ENCODE assay signal across 14 cellular contexts in genomic region chr11:78555592-78555991, GRCh38. TPM values are rescaled to one million over a fixed set of nuclear protein-coding genes. Genes with fewer than 3 reads are reported as not detected.
DNase-seq lines count a peak whose midpoint lies in the region; ATAC-seq and TF ChIP-seq lines count a peak whose summit lies in the region.
"Had no signal": no experiment of that assay in that cellular context is flagged by ENCODE, and none has a peak within 500 bp of the region (broad histone marks: within the 10 kb centered on the region; RNA-seq: fewer than 3 reads in every experiment).

No MANE protein-coding gene starts in this region.

- no peak for TF ChIP-seq CTCF in mucosa of descending colon (IDR thresholded peaks at IDR 0.05)
- TF ChIP-seq CTCF in gastrocnemius medialis (IDR thresholded peaks at IDR 0.05 in 4 of 5, conservative IDR thresholded peaks at IDR 0.05 in 1 of 5) = no peak

- H3K4me1 ChIP-seq in mucosa of descending colon (ENCODE audit: low read depth) = peaks cover 7% of the 10 kb centered on the region
- H3K4me1 ChIP-seq in gastrocnemius medialis = peaks cover 2 to 6% of the 10 kb centered on the region in 2 donors
- H3K4me1 ChIP-seq: BE2C had no signal

- H3K4me3 ChIP-seq in mucosa of descending colon (no peak overlapping the region), gastrocnemius medialis (no peak overlapping the region)
- H3K4me3 ChIP-seq: GM23338 had no signal

- no peak for DNase-seq in activated T-cell treated with anti-CD3 and anti-CD28 coated beads, Interleukin-2, amount 50 U/mL, for 72 hours
- DNase-seq in activated T-cell treated with anti-CD3 and anti-CD28 coated beads, Interleukin-2, amount 50 U/mL, for 48 hours = no peak
- DNase-seq in T-helper 17 cell (no peak), mucosa of descending colon (no peak), gastrocnemius medialis (no peak)
- no peak for DNase-seq in activated T-helper 2 cell treated with anti-CD3 and anti-CD28 coated beads, Interferon-gamma antibody, Interleukin-2, Interleukin-4, amounts not matched to agents 10 μg/mL and 5 μg/mL and 100 μg/mL, durations not matched to agents 14 hours and 24 hours and 36 hours (ENCODE audit: low spot score)
- no peak for DNase-seq in stimulated activated naive B cell treated with anti-CD40 and anti-IgM and Interleukin-4, amounts not matched to agents 10 μg/mL and 1 μg/mL and 100 μg/mL, for 72 hours
- DNase-seq: ACHN; BE2C; C1 segment of cervical spinal cord; Caco-2; CD4-positive, alpha-beta T cell; HCEC 1CT had no signal

- H3K27me3 Mint-ChIP-seq in activated T-cell treated with anti-CD3 and anti-CD28 coated beads, Interleukin-2, amount 50 U/mL, for 72 hours (ENCODE audit: low read depth) = no peaks in the 10 kb centered on the region
- no peaks in the 10 kb centered on the region for H3K27me3 Mint-ChIP-seq in T-helper 17 cell
- H3K27me3 Mint-ChIP-seq in activated T-helper 2 cell treated with anti-CD3 and anti-CD28 coated beads, Interferon-gamma antibody, Interleukin-2, Interleukin-4, amounts not matched to agents 10 μg/mL and 5 μg/mL and 100 μg/mL, durations not matched to agents 14 hours and 24 hours and 36 hours (ENCODE audit: low read depth) = no peaks in the 10 kb centered on the region
- H3K27me3 Mint-ChIP-seq in stimulated activated naive B cell treated with anti-CD40 and anti-IgM and Interleukin-4, amounts not matched to agents 10 μg/mL and 1 μg/mL and 100 μg/mL, for 72 hours = no peaks in the 10 kb centered on the region
- H3K27me3 Mint-ChIP-seq: CD4-positive, alpha-beta T cell had no signal

- H3K9me3 ChIP-seq in T-helper 17 cell (ENCODE audit: control insufficient read depth, low read length, poor library complexity, severe bottlenecking) = no peaks in the 10 kb centered on the region
- H3K9me3 ChIP-seq in mucosa of descending colon = no peaks in the 10 kb centered on the region
- H3K9me3 ChIP-seq in gastrocnemius medialis = no peaks in the 10 kb centered on the region
- H3K9me3 ChIP-seq: BE2C, Caco-2 had no signal

- no peak for ATAC-seq in activated T-cell treated with anti-CD3 and anti-CD28 coated beads, Interleukin-2, amount 50 U/mL, for 72 hours (replicated peaks in 1 of 2)
- ATAC-seq in T-helper 17 cell (no peak), mucosa of descending colon (no peak), gastrocnemius medialis (no peak)
- no peak for ATAC-seq in stimulated activated naive B cell treated with anti-CD40 and anti-IgM and Interleukin-4, amounts not matched to agents 10 μg/mL and 1 μg/mL and 100 μg/mL, for 72 hours (replicated peaks)
- ATAC-seq: GM23338 had no signal

- H3K36me3 ChIP-seq in mucosa of descending colon (ENCODE audit: low read depth) (no peaks in the 10 kb centered on the region), gastrocnemius medialis (peaks cover 0 to 5% of the 10 kb centered on the region in 2 donors)

- peaks cover 31% of the 10 kb centered on the region for H3K4me1 Mint-ChIP-seq in activated T-cell treated with anti-CD3 and anti-CD28 coated beads, Interleukin-2, amount 50 U/mL, for 72 hours (ENCODE audit: low read depth)
- H3K4me1 Mint-ChIP-seq in T-helper 17 cell = peaks cover 20% of the 10 kb centered on the region
- peaks cover 35% of the 10 kb centered on the region for H3K4me1 Mint-ChIP-seq in activated T-helper 2 cell treated with anti-CD3 and anti-CD28 coated beads, Interferon-gamma antibody, Interleukin-2, Interleukin-4, amounts not matched to agents 10 μg/mL and 5 μg/mL and 100 μg/mL, durations not matched to agents 14 hours and 24 hours and 36 hours (ENCODE audit: low read depth)
- peaks cover 12 to 24% of the 10 kb centered on the region in 2 donors for H3K4me1 Mint-ChIP-seq in stimulated activated naive B cell treated with anti-CD40 and anti-IgM and Interleukin-4, amounts not matched to agents 10 μg/mL and 1 μg/mL and 100 μg/mL, for 72 hours

- peaks cover 10 to 31% of the 10 kb centered on the region in 2 donors for H3K36me3 Mint-ChIP-seq in activated T-cell treated with anti-CD3 and anti-CD28 coated beads, Interleukin-2, amount 50 U/mL, for 72 hours (ENCODE audit: insufficient read depth in 2 of 2)
- peaks cover 11% of the 10 kb centered on the region for H3K36me3 Mint-ChIP-seq in T-helper 17 cell (ENCODE audit: low read depth)
- H3K36me3 Mint-ChIP-seq in activated T-helper 2 cell treated with anti-CD3 and anti-CD28 coated beads, Interferon-gamma antibody, Interleukin-2, Interleukin-4, amounts not matched to agents 10 μg/mL and 5 μg/mL and 100 μg/mL, durations not matched to agents 14 hours and 24 hours and 36 hours (ENCODE audit: low read depth) = peaks cover 75% of the 10 kb centered on the region
- peaks cover 41 to 66% of the 10 kb centered on the region in 2 donors for H3K36me3 Mint-ChIP-seq in stimulated activated naive B cell treated with anti-CD40 and anti-IgM and Interleukin-4, amounts not matched to agents 10 μg/mL and 1 μg/mL and 100 μg/mL, for 72 hours

- in situ Hi-C loops in gastrocnemius medialis (cut with MboI; ENCODE audit: low sequenced_read_pairs in 4 of 4) = loop anchor here in 3 of 4 donors (25.0 kb wide), 2 partner anchors 343 to 418 kb away; partner anchors contain the start of gene ALG8 (in 3 of the 3)

- H3K9me3 Mint-ChIP-seq in activated T-cell treated with anti-CD3 and anti-CD28 coated beads, Interleukin-2, amount 50 U/mL, for 72 hours = peaks cover 0 to 4% of the 10 kb centered on the region in 2 donors
- peaks cover 16% of the 10 kb centered on the region for H3K9me3 Mint-ChIP-seq in activated T-helper 2 cell treated with anti-CD3 and anti-CD28 coated beads, Interferon-gamma antibody, Interleukin-2, Interleukin-4, amounts not matched to agents 10 μg/mL and 5 μg/mL and 100 μg/mL, durations not matched to agents 14 hours and 24 hours and 36 hours
- no peaks in the 10 kb centered on the region for H3K9me3 Mint-ChIP-seq in stimulated activated naive B cell treated with anti-CD40 and anti-IgM and Interleukin-4, amounts not matched to agents 10 μg/mL and 1 μg/mL and 100 μg/mL, for 72 hours
- H3K9me3 Mint-ChIP-seq: CD4-positive, alpha-beta T cell; GM23338 had no signal

- no peak for TF ChIP-seq POLR2A in gastrocnemius medialis (IDR thresholded peaks at IDR 0.05)

- no peak overlapping the region for H3K27ac ChIP-seq in gastrocnemius medialis

- peak overlapping the region in 1 of 2 donors; percentile 53 for H3K4me3 Mint-ChIP-seq in activated T-cell treated with anti-CD3 and anti-CD28 coated beads, Interleukin-2, amount 50 U/mL, for 72 hours
- H3K4me3 Mint-ChIP-seq in T-helper 17 cell = no peak overlapping the region
- H3K4me3 Mint-ChIP-seq in activated T-helper 2 cell treated with anti-CD3 and anti-CD28 coated beads, Interferon-gamma antibody, Interleukin-2, Interleukin-4, amounts not matched to agents 10 μg/mL and 5 μg/mL and 100 μg/mL, durations not matched to agents 14 hours and 24 hours and 36 hours (ENCODE audit: low read depth) = no peak overlapping the region
- no peak overlapping the region for H3K4me3 Mint-ChIP-seq in stimulated activated naive B cell treated with anti-CD40 and anti-IgM and Interleukin-4, amounts not matched to agents 10 μg/mL and 1 μg/mL and 100 μg/mL, for 72 hours
- H3K4me3 Mint-ChIP-seq: CD4-positive, alpha-beta T cell; GM23338 had no signal

- no peaks in the 10 kb centered on the region for H3K27me3 ChIP-seq in gastrocnemius medialis
- H3K27me3 ChIP-seq: BE2C had no signal

- intact Hi-C loops in activated T-helper 2 cell treated with anti-CD3 and anti-CD28 coated beads, Interferon-gamma antibody, Interleukin-2, Interleukin-4, amounts not matched to agents 10 μg/mL and 5 μg/mL and 100 μg/mL, durations not matched to agents 14 hours and 24 hours and 36 hours (cut with micrococcal nuclease) = no loop called here
- intact Hi-C loops in mucosa of descending colon (cut with DNase I, micrococcal nuclease) = no loop called here
- intact Hi-C loops in gastrocnemius medialis (cut with DNase I; ENCODE audit: low total_unique reads) = no loop called here

- peak overlapping the region; percentile 13 for H3K27ac Mint-ChIP-seq in activated T-cell treated with anti-CD3 and anti-CD28 coated beads, Interleukin-2, amount 50 U/mL, for 72 hours
- peak overlapping the region; percentile 10 for H3K27ac Mint-ChIP-seq in T-helper 17 cell
- H3K27ac Mint-ChIP-seq in activated T-helper 2 cell treated with anti-CD3 and anti-CD28 coated beads, Interferon-gamma antibody, Interleukin-2, Interleukin-4, amounts not matched to agents 10 μg/mL and 5 μg/mL and 100 μg/mL, durations not matched to agents 14 hours and 24 hours and 36 hours = peak overlapping the region; percentile 41
- H3K27ac Mint-ChIP-seq in stimulated activated naive B cell treated with anti-CD40 and anti-IgM and Interleukin-4, amounts not matched to agents 10 μg/mL and 1 μg/mL and 100 μg/mL, for 72 hours = peak overlapping the region; percentile 31
- H3K27ac Mint-ChIP-seq: CD4-positive, alpha-beta T cell; GM23338 had no signal

RNA-seq across cellular contexts. Expression of gene NARS2, which starts 19.1 kb away (rescaled TPM):
- total RNA-seq in activated T-cell treated with anti-CD3 and anti-CD28 coated beads, Interleukin-2, amount 50 U/mL, for 72 hours = 10 to 100 TPM; 15.7 to 24.4 TPM
- total RNA-seq in T-helper 17 cell (10 to 100 TPM in 1 of 2 donors, 1 to 10 TPM in 1; 6.6 to 10.7 TPM), mucosa of descending colon (10 to 100 TPM; 13.1 to 14.0 (median 13.2) TPM), gastrocnemius medialis (10 to 100 TPM; 12.9 to 29.1 (median 18.7) TPM)
- 34.1 and 37.7 TPM in 2 replicates for total RNA-seq in activated T-helper 2 cell treated with anti-CD3 and anti-CD28 coated beads, Interferon-gamma antibody, Interleukin-2, Interleukin-4, amounts not matched to agents 10 μg/mL and 5 μg/mL and 100 μg/mL, durations not matched to agents 14 hours and 24 hours and 36 hours
